ENCODE assay signal across 16 cellular contexts in the genomic region with DNA sequence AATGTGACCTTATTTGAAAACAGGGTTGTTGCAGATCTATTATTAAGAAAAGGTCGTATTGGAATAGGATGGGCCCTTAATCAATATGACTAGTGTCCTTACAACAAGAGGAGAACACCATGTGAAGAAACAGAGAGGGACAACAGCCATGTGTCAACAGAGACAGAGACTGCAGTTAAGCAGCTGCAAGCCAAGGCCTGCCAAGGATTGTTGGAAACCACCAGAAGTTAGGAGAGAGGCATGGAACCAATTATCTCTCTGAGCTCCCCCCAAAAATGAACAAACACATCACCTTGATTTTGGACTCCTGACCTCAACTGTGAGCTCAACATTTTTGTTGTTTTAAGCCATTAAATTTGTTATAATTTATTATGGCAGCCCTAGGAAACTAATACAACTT.
DNase-seq lines count a peak whose midpoint lies in the region; ATAC-seq and TF ChIP-seq lines count a peak whose summit lies in the region.
"Had no signal": no experiment of that assay in that cellular context is flagged by ENCODE, and none has a peak within 500 bp of the region (broad histone marks: within the 10 kb centered on the region; RNA-seq: fewer than 3 reads in every experiment).

No MANE protein-coding gene starts in this region.

- POLR2A ChIA-PET in A673 (lab: Charles Lee; ENCODE audit: low non-redundant PET): no interaction called here
- POLR2A ChIA-PET in activated CD8-positive, alpha-beta T cell treated with anti-CD3 and anti-CD28 coated beads for 36 hours (lab: Charles Lee): no interaction called here

- BruUV-seq in A673 (replicated peaks; lab: Mats Ljungman, UMichigan): no TSS peak

- DNase-seq in SHP77 treated with DMSO at 0.1 percent for 48 hours (lab: John Stamatoyannopoulos, UW) (peak; percentile 28), SHP77 (lab: John Stamatoyannopoulos, UW) (no peak), LNCaP clone FGC (ENCODE audit: low read depth) (peak; percentile 18), fibroblast of peridontal ligament (ENCODE audit: extremely low read depth) (peak; percentile 38), A673 (ENCODE audit: low spot score) (no peak)
- no peak for DNase-seq in activated CD8-positive, alpha-beta T cell treated with anti-CD3 and anti-CD28 coated beads for 36 hours
- DNase-seq: ACHN; BE2C; CD8-positive, alpha-beta memory T cell; DMS53; HFFc6; Kasumi-1; KBM-7 had no signal

- no peaks in the 10 kb centered on the region for H3K4me1 Mint-ChIP-seq in activated CD8-positive, alpha-beta T cell treated with anti-CD3 and anti-CD28 coated beads for 36 hours (ENCODE audit: low read depth)
- H3K4me1 Mint-ChIP-seq: CD8-positive, alpha-beta memory T cell had no signal

- no peaks in the 10 kb centered on the region for H3K36me3 Mint-ChIP-seq in activated CD8-positive, alpha-beta T cell treated with anti-CD3 and anti-CD28 coated beads for 36 hours (ENCODE audit: low read depth)
- H3K36me3 Mint-ChIP-seq: CD8-positive, alpha-beta memory T cell had no signal

- no peak for ATAC-seq in GM18519 (IDR thresholded peaks at IDR 0.05; ENCODE audit: low FRiP score, unreplicated experiment)
- ATAC-seq in activated CD8-positive, alpha-beta T cell treated with anti-CD3 and anti-CD28 coated beads for 36 hours: no peak

- CTCF ChIA-PET in A673 (lab: Charles Lee): no interaction called here
- CTCF ChIA-PET in activated CD8-positive, alpha-beta T cell treated with anti-CD3 and anti-CD28 coated beads for 36 hours (lab: Charles Lee): no interaction called here

- H3K9me3 Mint-ChIP-seq in activated CD8-positive, alpha-beta T cell treated with anti-CD3 and anti-CD28 coated beads for 36 hours: peaks cover 12% of the 10 kb centered on the region

- no peak for TF ChIP-seq CTCF in LNCaP clone FGC (IDR thresholded peaks at IDR 0.05; ENCODE audit: control insufficient read depth, extremely low read depth, insufficient read depth)
- TF ChIP-seq CTCF in A673 (conservative IDR thresholded peaks at IDR 0.05; ENCODE audit: low read depth, low read length): no peak
- no peak for TF ChIP-seq CTCF in activated CD8-positive, alpha-beta T cell treated with anti-CD3 and anti-CD28 coated beads for 36 hours (IDR thresholded peaks at IDR 0.05)

- H3K27ac ChIP-seq in A673 (ENCODE audit: low read depth, low read length, poor library complexity, severe bottlenecking): no peak overlapping the region
- H3K27ac ChIP-seq: 22Rv1 had no signal

- H3K4me1 ChIP-seq in A673 (ENCODE audit: insufficient read depth, low read length, poor library complexity, severe bottlenecking): peaks cover 6% of the 10 kb centered on the region
- H3K4me1 ChIP-seq: BE2C, HAP-1 had no signal

- intact Hi-C loops in A673 (cut with micrococcal nuclease; ENCODE audit: unreplicated experiment): no loop called here
- intact Hi-C loops in activated CD8-positive, alpha-beta T cell treated with anti-CD3 and anti-CD28 coated beads for 36 hours (cut with micrococcal nuclease): no loop called here

- H3K27me3 Mint-ChIP-seq in activated CD8-positive, alpha-beta T cell treated with anti-CD3 and anti-CD28 coated beads for 36 hours: no peaks in the 10 kb centered on the region
- H3K27me3 Mint-ChIP-seq: CD8-positive, alpha-beta memory T cell had no signal

- no peak overlapping the region for H3K27ac Mint-ChIP-seq in activated CD8-positive, alpha-beta T cell treated with anti-CD3 and anti-CD28 coated beads for 36 hours
- H3K27ac Mint-ChIP-seq: CD8-positive, alpha-beta memory T cell; HFFc6 had no signal

- H3K4me3 ChIP-seq in LNCaP clone FGC (ENCODE audit: low read depth, low read length) (no peak overlapping the region), A673 (ENCODE audit: low read depth, low read length, poor library complexity, severe bottlenecking) (no peak overlapping the region)
- H3K4me3 ChIP-seq: HAP-1 had no signal

- H3K9me3 ChIP-seq in A673 (ENCODE audit: low read depth, low read length, poor library complexity, severe bottlenecking): peaks cover 2% of the 10 kb centered on the region
- H3K9me3 ChIP-seq: BE2C, HAP-1 had no signal

- H3K4me3 Mint-ChIP-seq in activated CD8-positive, alpha-beta T cell treated with anti-CD3 and anti-CD28 coated beads for 36 hours: no peak overlapping the region
- H3K4me3 Mint-ChIP-seq: CD8-positive, alpha-beta memory T cell; HFFc6 had no signal

- H3K36me3 ChIP-seq in A673 (ENCODE audit: insufficient read depth, low read length, poor library complexity, severe bottlenecking): no peaks in the 10 kb centered on the region
- H3K36me3 ChIP-seq: BE2C, HAP-1 had no signal

- no peaks in the 10 kb centered on the region for H3K27me3 ChIP-seq in A673 (replicated peaks; ENCODE audit: insufficient read depth, low read depth, low read length, poor library complexity)
- H3K27me3 ChIP-seq: BE2C had no signal

Comparison
In these comparisons a context has a peak if more than half of its experiments do, and no peak if none do; other contexts are left out.
1. DNase-seq: peak in SHP77 treated with DMSO at 0.1 percent for 48 hours (single experiment), LNCaP clone FGC (single experiment) and fibroblast of peridontal ligament (single experiment); none in SHP77 (0 of 2), A673 (single experiment) and activated CD8-positive, alpha-beta T cell treated with anti-CD3 and anti-CD28 coated beads for 36 hours (single experiment).